Comparison of ENCODE assay signal across 8 cellular contexts in the genomic region with DNA sequence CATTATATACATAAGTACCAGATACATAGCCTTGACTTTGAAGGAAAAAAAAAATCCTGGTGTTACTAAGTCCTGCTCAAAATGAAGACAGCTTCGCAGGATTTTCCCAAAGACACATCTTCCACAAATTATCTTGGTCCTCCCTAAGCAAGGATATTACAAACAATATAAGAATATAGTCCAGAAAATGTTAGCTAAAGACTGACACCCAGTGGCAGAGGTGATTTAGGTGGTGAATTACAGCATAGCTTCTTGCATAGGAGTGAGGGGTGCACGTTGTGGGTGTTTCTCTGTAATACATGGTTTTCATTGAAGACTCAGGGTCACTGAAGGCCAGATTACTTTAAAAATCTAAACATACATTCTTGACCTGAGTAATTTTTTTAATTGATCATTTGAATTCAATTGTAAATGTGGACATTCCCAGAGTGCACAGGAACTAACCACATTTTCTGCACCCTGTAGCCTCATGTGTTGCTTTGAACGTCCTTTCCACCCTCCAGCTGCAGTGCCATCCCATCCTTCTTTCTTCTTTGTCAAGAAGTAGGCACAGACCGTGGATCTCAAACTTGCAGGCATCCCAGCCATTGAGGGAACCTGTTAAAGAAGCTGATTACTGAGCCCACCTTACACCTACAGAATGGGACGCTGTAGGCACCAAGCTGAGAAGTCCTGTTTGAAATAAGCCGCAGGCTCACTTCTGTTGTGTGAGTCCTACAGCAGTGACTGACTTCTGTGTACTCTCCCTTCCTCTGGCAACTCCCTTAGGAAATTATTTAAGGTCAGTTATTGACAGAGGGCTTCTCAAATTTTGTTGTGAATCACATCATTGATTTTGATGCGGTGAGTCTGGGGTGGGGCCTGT.
DNase-seq lines count a peak whose midpoint lies in the region; ATAC-seq, FAIRE-seq and TF ChIP-seq lines count a peak whose summit lies in the region.

No MANE protein-coding gene starts in this region.

- no peak overlapping the region for H2AK5ac ChIP-seq in mesendoderm (ENCODE audit: low read length)

- H3K27me3 ChIP-seq in bronchial epithelial cell (ENCODE audit: control insufficient read depth, insufficient read depth, low read length) (no peaks in the 10 kb centered on the region), mesendoderm (ENCODE audit: insufficient read depth, low read length, poor library complexity) (no peaks in the 10 kb centered on the region)

- no peak overlapping the region for H4K5ac ChIP-seq in mesendoderm (ENCODE audit: low read length)

- H2BK120ac ChIP-seq in mesendoderm (ENCODE audit: low read depth, low read length), result no peak overlapping the region

- H3K4me1 ChIP-seq in mesendoderm (ENCODE audit: control insufficient read depth, low read depth, low read length) (peaks cover 2% of the 10 kb centered on the region), kidney (ENCODE audit: control insufficient read depth in 1 of 2, insufficient read depth in 1 of 2, low read depth in 1 of 2, low read length in 2 of 2) (no peaks in the 10 kb centered on the region)

- no TSS peak for BruUV-seq in Calu3 (replicated peaks; lab: Mats Ljungman, UMichigan)

- no peak overlapping the region for H3K4me3 ChIP-seq in bronchial epithelial cell (ENCODE audit: low read depth, low read length)
- no peak overlapping the region for H3K4me3 ChIP-seq in mesendoderm (ENCODE audit: low read length)
- no peak overlapping the region for H3K4me3 ChIP-seq in kidney (ENCODE audit: low read length in 2 of 2)

- H3K36me3 ChIP-seq in bronchial epithelial cell (ENCODE audit: control insufficient read depth, insufficient read depth, low read length), result no peaks in the 10 kb centered on the region
- no peaks in the 10 kb centered on the region for H3K36me3 ChIP-seq in mesendoderm (ENCODE audit: control insufficient read depth, insufficient read depth, low read length)
- no peaks in the 10 kb centered on the region for H3K36me3 ChIP-seq in kidney (ENCODE audit: control insufficient read depth in 1 of 2, insufficient read depth in 2 of 2, low read length in 2 of 2)

- no peaks in the 10 kb centered on the region for H3K9me3 ChIP-seq in kidney (ENCODE audit: control insufficient read depth in 1 of 2, low read length in 2 of 2)

- ATAC-seq in GM19452 (IDR thresholded peaks at IDR 0.05; ENCODE audit: unreplicated experiment) (peak; percentile 51), HG03045 (IDR thresholded peaks at IDR 0.05; ENCODE audit: unreplicated experiment) (no peak), GM21360 (IDR thresholded peaks at IDR 0.05; ENCODE audit: unreplicated experiment) (no peak)

- H3K27ac Mint-ChIP-seq in Calu3 (ENCODE audit: unreplicated experiment), result no peak overlapping the region

- no peak overlapping the region for H3K4me2 ChIP-seq in mesendoderm (ENCODE audit: low read length)

- no CpG with 5 or more reads among the region's 7 CpGs for WGBS in mesendoderm (ENCODE audit: extremely low coverage, insufficient coverage, low lambda C conversion rate)

- peak; percentile 26 for TF ChIP-seq CTCF in Calu3 (IDR thresholded peaks at IDR 0.05; ENCODE audit: unreplicated experiment)
- peak; percentile 50 for TF ChIP-seq CTCF in bronchial epithelial cell (IDR thresholded peaks at IDR 0.05; ENCODE audit: insufficient read depth, low read length, severe bottlenecking)
- no peak for TF ChIP-seq CTCF in kidney (IDR thresholded peaks at IDR 0.05; ENCODE audit: borderline replicate concordance, extremely low read depth, insufficient read depth)

- H3K79me2 ChIP-seq in mesendoderm (ENCODE audit: control insufficient read depth, insufficient read depth, low read length), result no peaks in the 10 kb centered on the region

- no peak overlapping the region for H2BK15ac ChIP-seq in mesendoderm (replicated peaks; ENCODE audit: low read depth)

- H4K8ac ChIP-seq in mesendoderm (ENCODE audit: low read depth, low read length), result no peak overlapping the region

- no peak overlapping the region for H3K4ac ChIP-seq in mesendoderm (ENCODE audit: low read depth, low read length)

- FAIRE-seq in bronchial epithelial cell (lab: Jason Lieb, UNC) (no peak), kidney (lab: Jason Lieb, UNC) (no peak)

- no peak overlapping the region for H3K4me3 Mint-ChIP-seq in Calu3 (ENCODE audit: low read depth, unreplicated experiment)

- H3K27ac ChIP-seq in mesendoderm (ENCODE audit: low read depth, low read length) (no peak overlapping the region), kidney (ENCODE audit: low read depth in 2 of 2, low read length in 2 of 2) (no peak overlapping the region)

- CTCF ChIA-PET in Calu3 (lab: Charles Lee), result interaction anchor here (1.0 to 2.1 kb wide), 5 partner anchors 40 to 300 kb away, joined by 3 to 15 read pairs (median 4); no protein-coding TSS in a partner anchor

- no peak overlapping the region for H3K18ac ChIP-seq in mesendoderm (ENCODE audit: low read length)

- H3K79me1 ChIP-seq in mesendoderm (ENCODE audit: low read length), result no peaks in the 10 kb centered on the region

- H3K56ac ChIP-seq in mesendoderm (ENCODE audit: low read length), result no peak overlapping the region

- H3K36me3 Mint-ChIP-seq in Calu3 (ENCODE audit: insufficient read depth, unreplicated experiment), result peaks cover 6% of the 10 kb centered on the region

- no peaks in the 10 kb centered on the region for H3K27me3 Mint-ChIP-seq in Calu3 (ENCODE audit: unreplicated experiment)

- H3K9me3 Mint-ChIP-seq in Calu3 (ENCODE audit: low read depth, unreplicated experiment), result no peaks in the 10 kb centered on the region

- DNase-seq in Calu3 (peak; percentile 13), NCI-H524 treated with DMSO at 0.1 percent for 48 hours (lab: John Stamatoyannopoulos, UW) (peak; percentile 7), bronchial epithelial cell (ENCODE audit: low read depth) (peak; percentile 58), mesendoderm (peak; percentile 40), kidney (no peak)

- H3K23ac ChIP-seq in mesendoderm (ENCODE audit: low read length), result no peak overlapping the region

- peaks cover 12% of the 10 kb centered on the region for H3K4me1 Mint-ChIP-seq in Calu3 (ENCODE audit: low read depth, unreplicated experiment)

- no peak overlapping the region for H2BK5ac ChIP-seq in mesendoderm (ENCODE audit: low read length)

- intact Hi-C loops in Calu3 (cut with micrococcal nuclease; ENCODE audit: unreplicated experiment) (loop anchor here (5.0 to 10.0 kb wide), 4 partner anchors 83 to 398 kb away; a partner anchor contains a TSS), kidney (cut with DNase I) (loop anchor here (10.0 kb wide), 1 partner anchor 110 kb away; no protein-coding TSS in a partner anchor)

- H3K9ac ChIP-seq in mesendoderm (ENCODE audit: low read length) (no peak overlapping the region), kidney (ENCODE audit: low read length in 2 of 2) (no peak overlapping the region)
